Comparison of ENCODE assay signal across 8 cellular contexts in genomic region chr15:63381301-63382192, GRCh38. TPM values are rescaled to one million over a fixed set of nuclear protein-coding genes. Genes with fewer than 3 reads are reported as not detected.
DNase-seq lines count a peak whose midpoint lies in the region; ATAC-seq lines count a peak whose summit lies in the region.

Gene CA12 (minus strand): TSS chr15:63381846. CDS start chr15:63381720, 126 bp downstream.

- peak within 1 kb of the TSS; percentile 36 for H3K27ac ChIP-seq in caudate nucleus (ENCODE audit: low read depth, low read length)

- peak; percentile 47 for ATAC-seq in stimulated activated naive CD8-positive, alpha-beta T cell treated with anti-CD3 and anti-CD28 coated beads, Interleukin-15, Interleukin-2, amounts not matched to agents 100 U/mL and 50 U/mL, for 24 hours

- DNase-seq in EL: peak; percentile 56
- peak; percentile 66 for DNase-seq in NCI-H2171 treated with DMSO at 0.1 percent for 48 hours (lab: John Stamatoyannopoulos, UW)
- peak in 24 of 61 donors; percentile 14 to 63 (median 41) for DNase-seq in caudate nucleus (lab: John Stamatoyannopoulos, UW)
- peak; percentile 24 for DNase-seq in kidney glomerular epithelial cell (lab: John Stamatoyannopoulos, UW)
- DNase-seq in stimulated activated naive CD8-positive, alpha-beta T cell treated with anti-CD3 and anti-CD28 coated beads, Interleukin-15, Interleukin-2, amounts not matched to agents 100 U/mL and 50 U/mL, for 24 hours: peak; percentile 36
- DNase-seq in DMS79 treated with DMSO at 0.1 percent for 48 hours (lab: John Stamatoyannopoulos, UW): no peak
- no peak for DNase-seq in NCI-H345 treated with DMSO at 0.1 percent for 48 hours (lab: John Stamatoyannopoulos, UW; ENCODE audit: unreplicated experiment)
- DNase-seq in A172 (ENCODE audit: low spot score): no peak

RNA-seq across cellular contexts. Expression of gene CA12, which starts in this region (rescaled TPM):
- total RNA-seq in A172 (2014; rRNA removed; shearing (Covaris generic)): 0.45 and 1.3 TPM in 2 replicates

Comparison
In these comparisons a context has a peak if more than half of its experiments do, and no peak if none do; other contexts are left out.
1. DNase-seq: peak in EL (single experiment), NCI-H2171 treated with DMSO at 0.1 percent for 48 hours (single experiment), kidney glomerular epithelial cell (single experiment) and stimulated activated naive CD8-positive, alpha-beta T cell treated with anti-CD3 and anti-CD28 coated beads, Interleukin-15, Interleukin-2, amounts not matched to agents 100 U/mL and 50 U/mL, for 24 hours (single experiment); none in DMS79 treated with DMSO at 0.1 percent for 48 hours (single experiment), NCI-H345 treated with DMSO at 0.1 percent for 48 hours (single experiment) and A172 (single experiment).